8 cellular contexts compared by ENCODE assay signal in the genomic region with DNA sequence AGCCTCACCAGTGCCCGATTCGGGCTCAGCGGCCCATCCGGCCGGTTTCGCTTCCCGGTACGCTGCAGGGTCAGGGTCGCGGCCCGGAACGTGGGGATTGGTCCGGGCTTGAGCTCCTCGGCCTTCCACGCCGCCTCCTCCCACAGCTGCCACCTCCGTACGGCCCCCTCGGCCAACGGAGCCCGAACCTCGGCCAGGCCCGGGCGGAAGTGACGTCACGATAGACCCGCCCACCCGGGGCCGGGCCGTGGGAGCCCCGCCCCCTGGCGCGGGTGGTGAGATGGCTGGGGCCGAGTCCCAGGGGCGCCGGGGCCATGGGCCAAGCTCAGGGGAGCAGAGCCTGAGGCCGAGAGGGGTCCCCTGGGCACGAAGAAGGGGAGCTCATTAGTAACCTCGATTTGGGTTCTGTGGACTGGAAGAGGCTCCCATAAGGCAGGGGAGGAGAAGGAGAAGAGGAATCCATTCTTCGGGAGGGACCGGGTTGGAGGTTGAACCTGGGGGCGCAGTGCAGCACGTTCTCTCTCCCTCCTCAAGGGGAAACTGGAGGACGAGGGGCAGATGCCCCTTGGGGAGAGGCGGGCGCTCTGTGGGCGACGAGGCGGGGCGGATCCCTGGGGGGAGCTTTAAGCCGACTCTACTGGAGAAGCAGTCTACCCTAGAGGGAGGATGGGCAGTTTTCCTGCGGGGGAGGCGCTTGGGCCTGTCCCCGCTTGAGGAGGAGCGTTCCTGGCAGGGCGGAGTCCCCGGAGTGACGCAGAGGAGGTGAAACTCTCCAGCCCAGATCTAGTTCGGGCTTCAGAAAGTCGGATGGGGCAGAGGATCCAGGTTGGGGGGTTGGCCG. TPM values are rescaled to one million over a fixed set of nuclear protein-coding genes. Genes with fewer than 3 reads are reported as not detected.
A peak's percentile ranks its signal among the peaks of the same experiment; 100 is the strongest.
DNase-seq lines count a peak whose midpoint lies in the region; ATAC-seq, FAIRE-seq and TF ChIP-seq lines count a peak whose summit lies in the region.

A gene with protein sequence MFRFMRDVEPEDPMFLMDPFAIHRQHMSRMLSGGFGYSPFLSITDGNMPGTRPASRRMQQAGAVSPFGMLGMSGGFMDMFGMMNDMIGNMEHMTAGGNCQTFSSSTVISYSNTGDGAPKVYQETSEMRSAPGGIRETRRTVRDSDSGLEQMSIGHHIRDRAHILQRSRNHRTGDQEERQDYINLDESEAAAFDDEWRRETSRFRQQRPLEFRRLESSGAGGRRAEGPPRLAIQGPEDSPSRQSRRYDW (minus strand): TSS at position 211 of the 841 bp plus-strand sequence. CDS start 807 bp downstream, outside the sequence.

- H3K9me3 ChIP-seq in kidney (ENCODE audit: control insufficient read depth in 1 of 2, low read length in 2 of 2) = no peaks in the 10 kb centered on the region

- DNase-seq in AML-193 (lab: John Stamatoyannopoulos, UW) = peak; percentile 86 to 94
- DNase-seq in NCI-H510A (lab: John Stamatoyannopoulos, UW) = peak; percentile 87
- DNase-seq in activated CD4-positive, alpha-beta T cell treated with anti-CD3 and anti-CD28 coated beads for 1 hour = peak; percentile 96
- DNase-seq in cerebellum (ENCODE audit: low spot score) = peak; percentile 99
- DNase-seq in kidney = peak; percentile 100
- peak; percentile 99 for DNase-seq in stimulated activated CD4-positive, alpha-beta T cell treated with anti-CD3 and anti-CD28 coated beads, Interleukin-15, amount 100 ng/mL, for 24 hours

- peak; percentile 84 for ATAC-seq in HG03432 (IDR thresholded peaks at IDR 0.05; ENCODE audit: unreplicated experiment)

- intact Hi-C loops in kidney (cut with DNase I) = loop anchor here (10.0 kb wide), 1 partner anchor 72 kb away; a partner anchor contains a TSS

- peak; percentile 83 for FAIRE-seq in kidney (lab: Jason Lieb, UNC)

- peaks cover 12 to 16% of the 10 kb centered on the region in 2 donors for H3K4me1 ChIP-seq in kidney (ENCODE audit: control insufficient read depth in 1 of 2, insufficient read depth in 1 of 2, low read depth in 1 of 2, low read length in 2 of 2)

- H3K27ac ChIP-seq in kidney (ENCODE audit: low read depth in 2 of 2, low read length in 2 of 2) = peak within 1 kb of the TSS; percentile 99 to 100

- peak within 1 kb of the TSS; percentile 89 to 99 for H3K9ac ChIP-seq in kidney (ENCODE audit: low read length in 2 of 2)

- TF ChIP-seq POLR2A in GM19099 (IDR thresholded peaks at IDR 0.05; ENCODE audit: extremely low read depth, insufficient read length, low read depth) = peak; percentile 91

- peaks cover 24 to 39% of the 10 kb centered on the region in 2 donors for H3K36me3 ChIP-seq in kidney (ENCODE audit: control insufficient read depth in 1 of 2, insufficient read depth in 2 of 2, low read length in 2 of 2)

- H3K4me3 ChIP-seq in kidney (ENCODE audit: low read length in 2 of 2) = peak within 1 kb of the TSS; percentile 79 to 91

- TF ChIP-seq CTCF in kidney (IDR thresholded peaks at IDR 0.05; ENCODE audit: borderline replicate concordance, extremely low read depth, insufficient read depth) = no peak

RNA-seq across cellular contexts. Expression of the gene that starts here (rescaled TPM):
- total RNA-seq in cerebellum = 60.3 TPM
- total RNA-seq in kidney = 141 TPM
- 289 TPM for polyA plus RNA-seq in kidney (ENCODE audit: insufficient read depth, low read depth, low replicate concordance)

Comparison
In these comparisons a context has a peak if more than half of its experiments do, and no peak if none do; other contexts are left out.
1. Peak in every context shown above with its lines: DNase-seq, ATAC-seq, H3K4me3 ChIP-seq and H3K27ac ChIP-seq.